19 cellular contexts compared by ENCODE assay signal in genomic region chr3:178680489-178680888, GRCh38.
DNase-seq lines count a peak whose midpoint lies in the region; ATAC-seq and TF ChIP-seq lines count a peak whose summit lies in the region.
"Had no signal": no experiment of that assay in that cellular context is flagged by ENCODE, and none has a peak within 500 bp of the region (broad histone marks: within the 10 kb centered on the region; RNA-seq: fewer than 3 reads in every experiment).

No MANE protein-coding gene starts in this region.

- TF ChIP-seq CTCF in Caco-2 (IDR thresholded peaks at IDR 0.05; ENCODE audit: insufficient read depth in 1 of 2, low read depth in 1 of 2, low read length in 1 of 2, severe bottlenecking in 1 of 2, unreplicated experiment in 1 of 2) (no peak), thyroid gland (IDR thresholded peaks at IDR 0.05) (no peak)

- peak overlapping the region; percentile 9 for H3K27ac Mint-ChIP-seq in Caco-2 (ENCODE audit: unreplicated experiment)
- H3K27ac Mint-ChIP-seq: CD4-positive, alpha-beta memory T cell; IgD-negative memory B cell had no signal

- H3K4me3 Mint-ChIP-seq in Caco-2 (ENCODE audit: unreplicated experiment) = no peak overlapping the region
- H3K4me3 Mint-ChIP-seq: CD4-positive, alpha-beta memory T cell; IgD-negative memory B cell had no signal

- CTCF ChIA-PET in Caco-2 (lab: Charles Lee) = interaction anchor here (0.6 kb wide), 1 partner anchor 25 kb away, joined by 3 read pairs; no protein-coding TSS in a partner anchor

- intact Hi-C loops in Right ventricle myocardium superior (cut with DNase I) (no loop called here), cardiac septum (cut with DNase I) (no loop called here), Caco-2 (cut with micrococcal nuclease; ENCODE audit: unreplicated experiment) (no loop called here), thyroid gland (cut with DNase I) (no loop called here)

- no peak overlapping the region for H3K27ac ChIP-seq in thyroid gland
- H3K27ac ChIP-seq: 22Rv1, A549, C4-2B, GM23248 had no signal

- H3K36me3 ChIP-seq in Caco-2 (ENCODE audit: control insufficient read depth, insufficient read depth, low read length) = no peaks in the 10 kb centered on the region
- no peaks in the 10 kb centered on the region for H3K36me3 ChIP-seq in thyroid gland
- H3K36me3 ChIP-seq: HAP-1 had no signal

- H3K4me1 ChIP-seq in Caco-2 = peaks cover 14% of the 10 kb centered on the region; the same call in 1 of the 2 replicates
- H3K4me1 ChIP-seq in thyroid gland = no peaks in the 10 kb centered on the region
- H3K4me1 ChIP-seq: A549, HAP-1 had no signal

- TF ChIP-seq POLR2A in thyroid gland (IDR thresholded peaks at IDR 0.05) = no peak

- H3K9me3 Mint-ChIP-seq in Caco-2 (ENCODE audit: unreplicated experiment) = no peaks in the 10 kb centered on the region

- H3K27me3 Mint-ChIP-seq in Caco-2 (ENCODE audit: insufficient read depth, unreplicated experiment) = no peaks in the 10 kb centered on the region
- H3K27me3 Mint-ChIP-seq: CD4-positive, alpha-beta memory T cell; IgD-negative memory B cell had no signal

- H3K27me3 ChIP-seq in Caco-2 (replicated peaks; ENCODE audit: control insufficient read depth, insufficient read depth, low read length) (no peaks in the 10 kb centered on the region), thyroid gland (no peaks in the 10 kb centered on the region)

- peak; percentile 54 for ATAC-seq in Right ventricle myocardium superior (ENCODE audit: poor library complexity)
- no peak for ATAC-seq in GM19023 (IDR thresholded peaks at IDR 0.05; ENCODE audit: unreplicated experiment)
- ATAC-seq: A549, HepG2 had no signal

- H3K4me3 ChIP-seq in Caco-2 (ENCODE audit: low read depth, low read length) (no peak overlapping the region), thyroid gland (replicated peaks in 1 of 3) (no peak overlapping the region)
- H3K4me3 ChIP-seq: A549, GM23248, HAP-1 had no signal

- DNase-seq in NCI-H2029 treated with DMSO at 0.1 percent for 48 hours (lab: John Stamatoyannopoulos, UW) = peak; percentile 15
- no peak for DNase-seq in NCI-H2029 (lab: John Stamatoyannopoulos, UW)
- DNase-seq in Right ventricle myocardium superior = no peak
- DNase-seq in cardiac septum (ENCODE audit: low spot score) = no peak
- no peak for DNase-seq in Caco-2
- DNase-seq in thyroid gland = peak; percentile 19 to 38
- DNase-seq: AML-193; Calu3; CD4-positive, alpha-beta memory T cell; DMS79 treated with DMSO at 0.1 percent for 48 hours; GF-D8; GM23248 had no signal

- H3K36me3 Mint-ChIP-seq in Caco-2 (ENCODE audit: insufficient read depth, unreplicated experiment) = no peaks in the 10 kb centered on the region
- H3K36me3 Mint-ChIP-seq: CD4-positive, alpha-beta memory T cell; IgD-negative memory B cell had no signal

- no TSS peak for BruUV-seq in Caco-2 (replicated peaks; lab: Mats Ljungman, UMichigan)

- peaks cover 11% of the 10 kb centered on the region for H3K4me1 Mint-ChIP-seq in Caco-2 (ENCODE audit: low read depth, unreplicated experiment)
- H3K4me1 Mint-ChIP-seq: CD4-positive, alpha-beta memory T cell had no signal

- no peaks in the 10 kb centered on the region for H3K9me3 ChIP-seq in Caco-2
- no peaks in the 10 kb centered on the region for H3K9me3 ChIP-seq in thyroid gland
- H3K9me3 ChIP-seq: A549, HAP-1 had no signal

- WGBS in thyroid gland, 2 donors = 69 to 78% methylated on average over 2 of the region's 2 CpGs

- POLR2A ChIA-PET in Caco-2 (lab: Charles Lee) = interaction anchor here (0.6 kb wide), 1 partner anchor 34 kb away, joined by 3 read pairs; no protein-coding TSS in a partner anchor

Comparison
In these comparisons a context has a peak if more than half of its experiments do, and no peak if none do; other contexts are left out.
1. DNase-seq: peak in NCI-H2029 treated with DMSO at 0.1 percent for 48 hours (single experiment) and thyroid gland (2 of 2); none in NCI-H2029 (single experiment), Right ventricle myocardium superior (single experiment), cardiac septum (single experiment) and Caco-2 (0 of 2).